In genomic region chr13:102799544-102800144, GRCh38 we compare ENCODE assay signal across 8 cellular contexts. TPM values are rescaled to one million over a fixed set of nuclear protein-coding genes. Genes with fewer than 3 reads are reported as not detected.
DNase-seq lines count a peak whose midpoint lies in the region; ATAC-seq and TF ChIP-seq lines count a peak whose summit lies in the region.

No MANE protein-coding gene starts in this region.

- no peak for TF ChIP-seq CTCF in fibroblast of villous mesenchyme (IDR thresholded peaks at IDR 0.05; ENCODE audit: insufficient read depth, low read depth, low read length)
- no peak for TF ChIP-seq CTCF in neural progenitor cell (IDR thresholded peaks at IDR 0.05)

- no peak overlapping the region for H3K9ac ChIP-seq in neural progenitor cell

- H3K4me1 ChIP-seq in neural progenitor cell, result peaks cover 6% of the 10 kb centered on the region

- H3K9me3 Mint-ChIP-seq in activated T-cell treated with anti-CD3 and anti-CD28 coated beads, Interleukin-2, amount 50 U/mL, for 72 hours, result no peaks in the 10 kb centered on the region
- no peaks in the 10 kb centered on the region for H3K9me3 Mint-ChIP-seq in neural progenitor cell

- H3K4me1 Mint-ChIP-seq in activated T-cell treated with anti-CD3 and anti-CD28 coated beads, Interleukin-2, amount 50 U/mL, for 72 hours (ENCODE audit: low read depth), result peaks cover 23% of the 10 kb centered on the region
- H3K4me1 Mint-ChIP-seq in neural progenitor cell, result peaks cover 18% of the 10 kb centered on the region

- H3K36me3 ChIP-seq in neural progenitor cell, result no peaks in the 10 kb centered on the region

- H3K27ac Mint-ChIP-seq in activated T-cell treated with anti-CD3 and anti-CD28 coated beads, Interleukin-2, amount 50 U/mL, for 72 hours, result peak overlapping the region; percentile 63
- H3K27ac Mint-ChIP-seq in neural progenitor cell, result no peak overlapping the region

- H3K4me2 ChIP-seq in neural progenitor cell, result peak overlapping the region; percentile 90

- H3K27me3 ChIP-seq in neural progenitor cell, result peaks cover 39% of the 10 kb centered on the region

- H3K27ac ChIP-seq in neural progenitor cell, result no peak overlapping the region

- H3K36me3 Mint-ChIP-seq in activated T-cell treated with anti-CD3 and anti-CD28 coated beads, Interleukin-2, amount 50 U/mL, for 72 hours (ENCODE audit: insufficient read depth in 2 of 2), result peaks cover 0 to 3% of the 10 kb centered on the region in 2 donors
- peaks cover 4% of the 10 kb centered on the region for H3K36me3 Mint-ChIP-seq in neural progenitor cell

- peak; percentile 1 for ATAC-seq in GM21367 (IDR thresholded peaks at IDR 0.05; ENCODE audit: unreplicated experiment)
- ATAC-seq in activated T-cell treated with anti-CD3 and anti-CD28 coated beads, Interleukin-2, amount 50 U/mL, for 72 hours (replicated peaks in 1 of 2), result peak; percentile 6 to 23

- H4K20me1 ChIP-seq in neural progenitor cell (ENCODE audit: low read depth), result no peaks in the 10 kb centered on the region

- H3K4me3 ChIP-seq in fibroblast of villous mesenchyme (ENCODE audit: low read depth, low read length), result peak overlapping the region; percentile 81
- peak overlapping the region; percentile 83 for H3K4me3 ChIP-seq in neural progenitor cell

- no peaks in the 10 kb centered on the region for H3F3A ChIP-seq in neural progenitor cell (ENCODE audit: low read depth)

- H2AFZ ChIP-seq in neural progenitor cell (replicated peaks), result peak overlapping the region; percentile 92

- H3K79me2 ChIP-seq in neural progenitor cell (ENCODE audit: low read depth), result peaks cover 6% of the 10 kb centered on the region

- peak overlapping the region; percentile 96 to 98 for H3K4me3 Mint-ChIP-seq in activated T-cell treated with anti-CD3 and anti-CD28 coated beads, Interleukin-2, amount 50 U/mL, for 72 hours
- H3K4me3 Mint-ChIP-seq in neural progenitor cell, result peak overlapping the region; percentile 89

- H3K9me3 ChIP-seq in neural progenitor cell (ENCODE audit: low read depth), result no peaks in the 10 kb centered on the region

- peaks cover 10% of the 10 kb centered on the region for H3K27me3 Mint-ChIP-seq in activated T-cell treated with anti-CD3 and anti-CD28 coated beads, Interleukin-2, amount 50 U/mL, for 72 hours (ENCODE audit: low read depth)
- peaks cover 3% of the 10 kb centered on the region for H3K27me3 Mint-ChIP-seq in neural progenitor cell (ENCODE audit: insufficient read depth, low read depth)

- DNase-seq in EH (ENCODE audit: low read depth), result peak; percentile 32
- DNase-seq in HPDE6-E6E7 (ENCODE audit: extremely low spot score), result peak; percentile 16
- peak; percentile 10 to 39 for DNase-seq in activated T-cell treated with anti-CD3 and anti-CD28 coated beads, Interleukin-2, amount 50 U/mL, for 72 hours
- peak; percentile 26 for DNase-seq in fibroblast of villous mesenchyme (ENCODE audit: low read depth)
- DNase-seq in neural progenitor cell (ENCODE audit: low spot score), result peak; percentile 46
- no peak for DNase-seq in NOMO-1 treated with dmso at 0.1 percent for 144 hours (lab: John Stamatoyannopoulos, UW; ENCODE audit: unreplicated experiment)
- DNase-seq in cerebellar nuclear complex (lab: John Stamatoyannopoulos, UW), result no peak

RNA-seq across cellular contexts. Expression of gene BIVM, which starts 0.7 kb away (rescaled TPM):
- total RNA-seq in activated T-cell treated with anti-CD3 and anti-CD28 coated beads, Interleukin-2, amount 50 U/mL, for 72 hours, result 10 to 100 TPM; 21.1 to 22.8 TPM
- total RNA-seq in fibroblast of villous mesenchyme (31.2 and 62.2 TPM in 2 replicates), neural progenitor cell (ENCODE audit: low replicate concordance) (13.6 and 15.7 TPM in 2 replicates)

RNA-seq across cellular contexts. Expression of gene POGLUT2, which starts 0.9 kb away (rescaled TPM):
- total RNA-seq in activated T-cell treated with anti-CD3 and anti-CD28 coated beads, Interleukin-2, amount 50 U/mL, for 72 hours, result 1 to 10 TPM; 4.2 to 6.0 TPM
- total RNA-seq in fibroblast of villous mesenchyme (15.5 and 30.2 TPM in 2 replicates), neural progenitor cell (ENCODE audit: low replicate concordance) (18.6 and 33.5 TPM in 2 replicates)

RNA-seq across cellular contexts. Expression of gene TEX30, which starts 26.1 kb away (rescaled TPM):
- 10 to 100 TPM; 25.1 to 34.0 TPM for total RNA-seq in activated T-cell treated with anti-CD3 and anti-CD28 coated beads, Interleukin-2, amount 50 U/mL, for 72 hours
- total RNA-seq in fibroblast of villous mesenchyme, result 14.2 and 27.6 TPM in 2 replicates
- 16.4 and 38.9 TPM in 2 replicates for total RNA-seq in neural progenitor cell (ENCODE audit: low replicate concordance)

RNA-seq across cellular contexts. Expression of gene ERCC5, which starts 46.2 kb away (rescaled TPM):
- total RNA-seq in activated T-cell treated with anti-CD3 and anti-CD28 coated beads, Interleukin-2, amount 50 U/mL, for 72 hours, result 10 to 100 TPM; 84.7 to 85.8 TPM
- 67.3 and 94.1 TPM in 2 replicates for total RNA-seq in fibroblast of villous mesenchyme
- total RNA-seq in neural progenitor cell (ENCODE audit: low replicate concordance), result 25.9 and 35.1 TPM in 2 replicates

Comparison
In these comparisons a context has a peak if more than half of its experiments do, and no peak if none do; other contexts are left out.
1. DNase-seq: peak in EH (single experiment), HPDE6-E6E7 (single experiment), activated T-cell treated with anti-CD3 and anti-CD28 coated beads, Interleukin-2, amount 50 U/mL, for 72 hours (2 of 2), fibroblast of villous mesenchyme (single experiment) and neural progenitor cell (single experiment); none in NOMO-1 treated with dmso at 0.1 percent for 144 hours (single experiment) and cerebellar nuclear complex (0 of 2).